8 cellular contexts compared by ENCODE assay signal in genomic region chr1:185733818-185734709, GRCh38. TPM values are rescaled to one million over a fixed set of nuclear protein-coding genes. Genes with fewer than 3 reads are reported as not detected.
DNase-seq lines count a peak whose midpoint lies in the region; ATAC-seq and TF ChIP-seq lines count a peak whose summit lies in the region.

TSS of gene HMCN1 (plus strand) at chr1:185734391. CDS start at chr1:185734780, 389 bp downstream.

- no peaks in the 10 kb centered on the region for H3K4me1 ChIP-seq in ACC112 (ENCODE audit: control insufficient read depth, insufficient read depth, low read length, unreplicated experiment)
- H3K4me1 ChIP-seq in foreskin keratinocyte, result no peaks in the 10 kb centered on the region
- H3K4me1 ChIP-seq in urinary bladder (ENCODE audit: insufficient read depth), result no peaks in the 10 kb centered on the region

- H2AFZ ChIP-seq in ACC112 (ENCODE audit: low read length, unreplicated experiment), result peak within 1 kb of the TSS; percentile 89

- DNase-seq in NCI-H446 (lab: John Stamatoyannopoulos, UW) (peak; percentile 26 to 85), foreskin keratinocyte (peak in 1 of 2 donors; percentile 35), naive B cell (peak; percentile 3)
- peak; percentile 35 to 39 for DNase-seq in activated T-cell treated with anti-CD3 and anti-CD28 coated beads, Interleukin-2, amount 50 U/mL, for 48 hours

- peaks cover 66 to 86% (median 84%) of the 10 kb centered on the region in 3 donors for H3K27me3 Mint-ChIP-seq in naive B cell

- H3K27me3 ChIP-seq in ACC112 (ENCODE audit: insufficient read depth, low read length) (no peaks in the 10 kb centered on the region), foreskin keratinocyte (no peaks in the 10 kb centered on the region)

- H3K79me2 ChIP-seq in ACC112 (ENCODE audit: control insufficient read depth, insufficient read depth, low read length, unreplicated experiment), result no peaks in the 10 kb centered on the region

- H3K4me3 ChIP-seq in ACC112 (ENCODE audit: low read depth, low read length) (peak within 1 kb of the TSS; percentile 76), urinary bladder (ENCODE audit: low read depth, low read length) (peak within 1 kb of the TSS; percentile 33)

- no peak within 1 kb of the TSS for H3K27ac Mint-ChIP-seq in naive B cell

- H3K36me3 ChIP-seq in ACC112 (ENCODE audit: insufficient read depth, low read length) (no peaks in the 10 kb centered on the region), urinary bladder (ENCODE audit: insufficient read depth) (no peaks in the 10 kb centered on the region)

- peak; percentile 83 for ATAC-seq in foreskin keratinocyte
- ATAC-seq in naive B cell (ENCODE audit: low read depth in 2 of 2), result peak; percentile 35 to 57
- ATAC-seq in HG02610 (IDR thresholded peaks at IDR 0.05; ENCODE audit: unreplicated experiment), result no peak

- peak within 1 kb of the TSS; percentile 36 to 84 (median 72) for H3K4me3 Mint-ChIP-seq in naive B cell

- peaks cover 12 to 16% (median 16%) of the 10 kb centered on the region in 3 donors for H3K4me1 Mint-ChIP-seq in naive B cell

- TF ChIP-seq CTCF in GM12874 (IDR thresholded peaks at IDR 0.05; ENCODE audit: insufficient read depth, low read depth, low read length) (0 out of 2 replicates have a peak, but pooled peaks have one; percentile 1), foreskin keratinocyte (conservative IDR thresholded peaks at IDR 0.05) (peak; percentile 62)

- WGBS in urinary bladder, result under 1% methylated on average over 47 of the region's 47 CpGs

- peaks cover 8 to 40% (median 18%) of the 10 kb centered on the region in 7 donors for H3K9me3 Mint-ChIP-seq in naive B cell

- H3K36me3 Mint-ChIP-seq in naive B cell, result peaks cover 4 to 23% of the 10 kb centered on the region in 2 donors

- H3K27ac ChIP-seq in ACC112 (ENCODE audit: low read depth, low read length) (peak within 1 kb of the TSS; percentile 36), foreskin keratinocyte (no peak within 1 kb of the TSS), urinary bladder (ENCODE audit: low read depth) (no peak within 1 kb of the TSS)

RNA-seq across cellular contexts. Expression of gene HMCN1, which starts in this region (rescaled TPM):
- 0.46 and 0.85 TPM in 2 replicates for total RNA-seq in foreskin keratinocyte
- 0.06 and 0.10 TPM in 2 replicates for polyA plus RNA-seq in foreskin keratinocyte
- polyA plus RNA-seq in naive B cell (ENCODE audit: low read depth in 6 of 6), result under 1 TPM in 1 of 6 donors, not detected in 5; 0.01 TPM
- 36.9 TPM for total RNA-seq in urinary bladder
- polyA plus RNA-seq in urinary bladder, result 2.5 TPM

Comparison
In these comparisons a context has a peak if more than half of its experiments do, and no peak if none do; other contexts are left out.
1. RNA of gene HMCN1 (total RNA-seq): 36.9 TPM in urinary bladder (single experiment); 0.46 to 0.85 TPM in foreskin keratinocyte; every median in the first group is over 10 times any median in the second.
2. Peak in ATAC-seq in foreskin keratinocyte; RNA of the gene not detected or under 1 TPM.
3. Peak in DNase-seq and ATAC-seq in naive B cell; RNA of the gene not detected or under 1 TPM.